9 cellular contexts compared by ENCODE assay signal in the genomic region with DNA sequence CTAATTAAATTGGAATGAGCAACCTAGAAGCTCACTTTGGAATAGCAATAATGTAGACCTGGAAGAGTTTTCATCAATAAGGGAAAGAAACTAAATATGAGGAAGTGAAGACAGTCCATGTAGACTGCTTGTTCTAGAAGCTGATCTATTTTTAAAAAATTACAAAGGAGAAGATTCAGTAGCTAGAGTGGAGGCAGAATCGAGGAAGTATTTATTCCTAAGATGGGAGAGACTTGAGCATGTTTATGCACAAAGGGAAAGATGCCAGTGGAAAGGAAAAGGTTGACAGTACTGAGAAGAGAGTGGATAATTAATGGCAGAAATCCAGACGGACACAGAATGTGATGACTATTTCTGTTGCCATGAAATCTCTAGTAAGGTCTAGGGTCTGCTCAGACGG.
DNase-seq lines count a peak whose midpoint lies in the region; ATAC-seq and TF ChIP-seq lines count a peak whose summit lies in the region.
"Had no signal": no experiment of that assay in that cellular context is flagged by ENCODE, and none has a peak within 500 bp of the region (broad histone marks: within the 10 kb centered on the region; RNA-seq: fewer than 3 reads in every experiment).

No MANE protein-coding gene starts in this region.

- peak overlapping the region; percentile 18 for H3K4me2 ChIP-seq in smooth muscle cell

- peaks cover 0 to 20% of the 10 kb centered on the region in 2 donors for H3K4me1 ChIP-seq in ascending aorta
- H3K4me1 ChIP-seq in smooth muscle cell (ENCODE audit: low read depth): peaks cover 23% of the 10 kb centered on the region

- TF ChIP-seq CTCF in ascending aorta (IDR thresholded peaks at IDR 0.05): no peak
- no peak for TF ChIP-seq CTCF in smooth muscle cell (IDR thresholded peaks at IDR 0.05; ENCODE audit: borderline replicate concordance, insufficient read depth, poor library complexity, severe bottlenecking)
- TF ChIP-seq CTCF in WERI-Rb-1 (IDR thresholded peaks at IDR 0.05; ENCODE audit: low read depth, low read length): no peak

- peak overlapping the region; percentile 72 for H3K27ac ChIP-seq in ascending aorta
- peak overlapping the region; percentile 44 for H3K27ac ChIP-seq in smooth muscle cell (ENCODE audit: low read depth)
- no peak overlapping the region for H3K27ac ChIP-seq in WERI-Rb-1

- no peaks in the 10 kb centered on the region for H4K20me1 ChIP-seq in smooth muscle cell (ENCODE audit: low read depth)

- H3K27me3 ChIP-seq in ascending aorta: no peaks in the 10 kb centered on the region
- H3K27me3 ChIP-seq in smooth muscle cell (ENCODE audit: low read depth): no peaks in the 10 kb centered on the region
- no peaks in the 10 kb centered on the region for H3K27me3 ChIP-seq in WERI-Rb-1 (ENCODE audit: insufficient read depth, low read depth, severe bottlenecking)

- DNase-seq in ascending aorta (ENCODE audit: low spot score in 2 of 2) (no peak), left cardiac atrium (no peak), smooth muscle cell (lab: John Stamatoyannopoulos, UW; ENCODE audit: unreplicated experiment) (no peak), WERI-Rb-1 (no peak)
- no peak for DNase-seq in activated CD4-positive, CD25-positive, alpha-beta regulatory T cell treated with anti-CD3 and anti-CD28 coated beads, Interleukin-2, amount 50 U/mL, for 72 hours
- DNase-seq: GF-D8 had no signal

- H3K4me3 ChIP-seq in ascending aorta (peak overlapping the region; percentile 32 to 35), smooth muscle cell (no peak overlapping the region), WERI-Rb-1 (ENCODE audit: low read depth, low read length) (no peak overlapping the region)

- no peak overlapping the region for H3K9ac ChIP-seq in smooth muscle cell (ENCODE audit: low read depth)

- H3K79me2 ChIP-seq in smooth muscle cell (ENCODE audit: low read depth): no peaks in the 10 kb centered on the region

- WGBS in smooth muscle cell (ENCODE audit: low lambda C conversion rate): 58% methylated on average over 3 of the region's 3 CpGs

- peaks cover 10% of the 10 kb centered on the region for H3F3A ChIP-seq in smooth muscle cell (ENCODE audit: low read depth)

- no peak overlapping the region for H2AFZ ChIP-seq in smooth muscle cell (ENCODE audit: low read depth)

- H3K9me3 ChIP-seq in ascending aorta (no peaks in the 10 kb centered on the region), smooth muscle cell (replicated peaks; ENCODE audit: low read depth) (no peaks in the 10 kb centered on the region), WERI-Rb-1 (ENCODE audit: severe bottlenecking) (no peaks in the 10 kb centered on the region)

- no peak for TF ChIP-seq RAD21 in Ishikawa (IDR thresholded peaks at IDR 0.05; ENCODE audit: low read depth)

- H3K36me3 ChIP-seq in ascending aorta (no peaks in the 10 kb centered on the region), smooth muscle cell (ENCODE audit: low read depth) (no peaks in the 10 kb centered on the region), WERI-Rb-1 (no peaks in the 10 kb centered on the region)

- TF ChIP-seq EP300 in Ishikawa (IDR thresholded peaks at IDR 0.05; ENCODE audit: borderline replicate concordance): no peak

- intact Hi-C loops in ascending aorta (cut with DNase I) (loop anchor here (5.0 to 10.0 kb wide), 2 partner anchors 155 to 467 kb away; partner anchors contain the start of gene PDE3A), left cardiac atrium (cut with DNase I) (loop anchor here in 1 of 2 donors (5.0 to 10.0 kb wide), 3 partner anchors 53 to 297 kb away; partner anchors contain the start of gene PDE3A)

- ATAC-seq in left cardiac atrium (peak; percentile 13 to 60), GM19395 (IDR thresholded peaks at IDR 0.05; ENCODE audit: unreplicated experiment) (no peak), GM18517 (IDR thresholded peaks at IDR 0.05; ENCODE audit: unreplicated experiment) (no peak)

TF ChIP-seq in Ishikawa, 13 proteins besides CTCF, POLR2A, EP300 and RAD21:
- TF ChIP-seq TCF12 (IDR thresholded peaks at IDR 0.05; ENCODE audit: low read depth) (no peak), TAF1 (IDR thresholded peaks at IDR 0.05; ENCODE audit: low read depth) (0 out of 2 replicates have a peak, but pooled peaks have one; percentile 13)

Comparison
In these comparisons a context has a peak if more than half of its experiments do, and no peak if none do; other contexts are left out.
1. H3K4me3 ChIP-seq: peak in ascending aorta (2 of 2); none in smooth muscle cell (single experiment) and WERI-Rb-1 (single experiment).
2. ATAC-seq: peak in left cardiac atrium (2 of 2); none in GM19395 (single experiment) and GM18517 (single experiment).